Comparison of ENCODE assay signal across 5 cellular contexts in genomic region chr4:18641334-18641733, GRCh38.
"Had no signal": no experiment of that assay in that cellular context is flagged by ENCODE, and none has a peak within 500 bp of the region (broad histone marks: within the 10 kb centered on the region; RNA-seq: fewer than 3 reads in every experiment).

No MANE protein-coding gene starts in this region.

- DNase-seq: IMR-90, KBM-7, KG1 had no signal

- ATAC-seq: HepG2, K562 had no signal
